In genomic region chr13:31274345-31274870, GRCh38 we compare ENCODE assay signal across 17 cellular contexts.
"Had no signal": no experiment of that assay in that cellular context is flagged by ENCODE, and none has a peak within 500 bp of the region (broad histone marks: within the 10 kb centered on the region; RNA-seq: fewer than 3 reads in every experiment).

No MANE protein-coding gene starts in this region.

- H3K27me3 ChIP-seq: ovary, upper lobe of right lung had no signal

- H3K9ac ChIP-seq: SK-N-SH had no signal

- H3K27ac Mint-ChIP-seq: activated naive CD8-positive, alpha-beta T cell treated with anti-CD3 and anti-CD28 coated beads, Interleukin-2, amount 50 U/mL, for 24 hours; activated T-helper 17 cell treated with anti-CD3 and anti-CD28 coated beads, Interleukin-2, amount 50 U/mL, for 72 hours; nephron; stimulated activated effector memory CD8-positive, alpha-beta T cell treated with anti-CD3 and anti-CD28 coated beads, Interleukin-12 subunit alpha, Interleukin-12 subunit beta, amount 100 ng/mL, for 72 hours; T-cell had no signal

- H3K4me2 ChIP-seq: SK-N-SH had no signal

- ATAC-seq: activated naive CD8-positive, alpha-beta T cell treated with anti-CD3 and anti-CD28 coated beads, Interleukin-2, amount 50 U/mL, for 24 hours; activated T-helper 17 cell treated with anti-CD3 and anti-CD28 coated beads, Interleukin-2, amount 50 U/mL, for 72 hours; stimulated activated effector memory CD8-positive, alpha-beta T cell treated with anti-CD3 and anti-CD28 coated beads, Interleukin-12 subunit alpha, Interleukin-12 subunit beta, amount 100 ng/mL, for 72 hours; T-cell; upper lobe of right lung had no signal

- H3K27me3 Mint-ChIP-seq: activated naive CD8-positive, alpha-beta T cell treated with anti-CD3 and anti-CD28 coated beads, Interleukin-2, amount 50 U/mL, for 24 hours; activated T-helper 17 cell treated with anti-CD3 and anti-CD28 coated beads, Interleukin-2, amount 50 U/mL, for 72 hours; T-cell had no signal

- H3K36me3 ChIP-seq: ovary had no signal

- DNase-seq: activated CD4-positive, alpha-beta T cell treated with anti-CD3 and anti-CD28 coated beads, Interleukin-2, amount 50 U/mL, for 4 hours; activated CD4-positive, CD25-positive, alpha-beta regulatory T cell treated with anti-CD3 and anti-CD28 coated beads, Interleukin-2, amount 50 U/mL, for 72 hours; activated naive CD4-positive, alpha-beta T cell treated with Interleukin-2 at 50 U/mL for 16 hours; activated naive CD8-positive, alpha-beta T cell treated with anti-CD3 and anti-CD28 coated beads, Interleukin-2, amount 50 U/mL, for 24 hours; activated T-cell treated with anti-CD3 and anti-CD28 coated beads for 4 hours; aorta; central memory CD4-positive, alpha-beta T cell; effector CD8-positive, alpha-beta T cell; ovary; SK-N-SH; T-cell; T1000; upper lobe of right lung had no signal

- H3K4me3 Mint-ChIP-seq: activated naive CD8-positive, alpha-beta T cell treated with anti-CD3 and anti-CD28 coated beads, Interleukin-2, amount 50 U/mL, for 24 hours; activated T-helper 17 cell treated with anti-CD3 and anti-CD28 coated beads, Interleukin-2, amount 50 U/mL, for 72 hours; nephron; stimulated activated effector memory CD8-positive, alpha-beta T cell treated with anti-CD3 and anti-CD28 coated beads, Interleukin-12 subunit alpha, Interleukin-12 subunit beta, amount 100 ng/mL, for 72 hours; T-cell had no signal

- H3K4me1 ChIP-seq: upper lobe of right lung had no signal

- H3K9me3 Mint-ChIP-seq: activated T-helper 17 cell treated with anti-CD3 and anti-CD28 coated beads, Interleukin-2, amount 50 U/mL, for 72 hours; stimulated activated effector memory CD8-positive, alpha-beta T cell treated with anti-CD3 and anti-CD28 coated beads, Interleukin-12 subunit alpha, Interleukin-12 subunit beta, amount 100 ng/mL, for 72 hours had no signal

- H3K4me1 Mint-ChIP-seq: activated naive CD8-positive, alpha-beta T cell treated with anti-CD3 and anti-CD28 coated beads, Interleukin-2, amount 50 U/mL, for 24 hours; activated T-helper 17 cell treated with anti-CD3 and anti-CD28 coated beads, Interleukin-2, amount 50 U/mL, for 72 hours; stimulated activated effector memory CD8-positive, alpha-beta T cell treated with anti-CD3 and anti-CD28 coated beads, Interleukin-12 subunit alpha, Interleukin-12 subunit beta, amount 100 ng/mL, for 72 hours; T-cell had no signal

- H3K9me3 ChIP-seq: SK-N-SH, thoracic aorta, upper lobe of right lung had no signal

- H3K27ac ChIP-seq: ovary, thoracic aorta, upper lobe of right lung had no signal

- H3K4me3 ChIP-seq: ovary, thoracic aorta, upper lobe of right lung had no signal
